Comparison of ENCODE assay signal across 8 cellular contexts in genomic region chr4:121950680-121951569, GRCh38. TPM values are rescaled to one million over a fixed set of nuclear protein-coding genes. Genes with fewer than 3 reads are reported as not detected.
A peak's percentile ranks its signal among the peaks of the same experiment; 100 is the strongest.
DNase-seq lines count a peak whose midpoint lies in the region; ATAC-seq and TF ChIP-seq lines count a peak whose summit lies in the region.

No MANE protein-coding gene starts in this region.

- TF ChIP-seq CTCF in HL-60 (IDR thresholded peaks at IDR 0.05; ENCODE audit: insufficient read depth, low read length), result no peak
- TF ChIP-seq CTCF in esophagus muscularis mucosa (IDR thresholded peaks at IDR 0.05), result no peak
- TF ChIP-seq CTCF in uterus (IDR thresholded peaks at IDR 0.05), result no peak

- H3K27ac Mint-ChIP-seq in CD8-positive, alpha-beta memory T cell, result peak overlapping the region in 5 of 8 donors; percentile 3 to 93 (median 59)
- no peak overlapping the region for H3K27ac Mint-ChIP-seq in activated CD4-positive, alpha-beta memory T cell treated with anti-CD3 and anti-CD28 coated beads, Interleukin-2, amount 10 ng/mL, durations not matched to agents 7 days and 5 days
- no peak overlapping the region for H3K27ac Mint-ChIP-seq in natural killer cell treated with Interleukin-12 subunit alpha and Interleukin-12 subunit beta and Interleukin-15 and Interleukin-18, amount 100 ng/mL, for 72 hours

- no peaks in the 10 kb centered on the region for H3K36me3 ChIP-seq in CD8-positive, alpha-beta memory T cell (ENCODE audit: insufficient read depth, low read length)
- H3K36me3 ChIP-seq in esophagus muscularis mucosa (no peaks in the 10 kb centered on the region), uterus (no peaks in the 10 kb centered on the region)

- DNase-seq in CD8-positive, alpha-beta memory T cell, result peak; percentile 1 to 46 (median 7)
- DNase-seq in HL-60 (ENCODE audit: low read depth in 1 of 2, low spot score in 1 of 2), result no peak
- peak; percentile 30 for DNase-seq in activated CD4-positive, alpha-beta memory T cell treated with anti-CD3 and anti-CD28 coated beads, Interleukin-2, amount 10 ng/mL, durations not matched to agents 7 days and 5 days
- no peak for DNase-seq in esophagus muscularis mucosa (ENCODE audit: extremely low spot score)
- DNase-seq in natural killer cell treated with Interleukin-12 subunit alpha and Interleukin-12 subunit beta and Interleukin-15 and Interleukin-18, amount 100 ng/mL, for 72 hours (ENCODE audit: low spot score), result no peak
- DNase-seq in uterus, result peak; percentile 34 to 40
- DNase-seq in NCI-H1092 (lab: John Stamatoyannopoulos, UW), result no peak

- H3K4me3 Mint-ChIP-seq in CD8-positive, alpha-beta memory T cell, result peak overlapping the region; percentile 89 to 95 (median 92)
- peak overlapping the region; percentile 82 for H3K4me3 Mint-ChIP-seq in activated CD4-positive, alpha-beta memory T cell treated with anti-CD3 and anti-CD28 coated beads, Interleukin-2, amount 10 ng/mL, durations not matched to agents 7 days and 5 days
- H3K4me3 Mint-ChIP-seq in natural killer cell treated with Interleukin-12 subunit alpha and Interleukin-12 subunit beta and Interleukin-15 and Interleukin-18, amount 100 ng/mL, for 72 hours, result peak overlapping the region; percentile 87

- no peaks in the 10 kb centered on the region for H3K9me3 Mint-ChIP-seq in CD8-positive, alpha-beta memory T cell
- no peaks in the 10 kb centered on the region for H3K9me3 Mint-ChIP-seq in activated CD4-positive, alpha-beta memory T cell treated with anti-CD3 and anti-CD28 coated beads, Interleukin-2, amount 10 ng/mL, durations not matched to agents 7 days and 5 days
- H3K9me3 Mint-ChIP-seq in natural killer cell treated with Interleukin-12 subunit alpha and Interleukin-12 subunit beta and Interleukin-15 and Interleukin-18, amount 100 ng/mL, for 72 hours, result no peaks in the 10 kb centered on the region

- peaks cover 0 to 3% (median 1%) of the 10 kb centered on the region in 3 donors for H3K36me3 Mint-ChIP-seq in CD8-positive, alpha-beta memory T cell
- no peaks in the 10 kb centered on the region for H3K36me3 Mint-ChIP-seq in activated CD4-positive, alpha-beta memory T cell treated with anti-CD3 and anti-CD28 coated beads, Interleukin-2, amount 10 ng/mL, durations not matched to agents 7 days and 5 days (ENCODE audit: low read depth)
- no peaks in the 10 kb centered on the region for H3K36me3 Mint-ChIP-seq in natural killer cell treated with Interleukin-12 subunit alpha and Interleukin-12 subunit beta and Interleukin-15 and Interleukin-18, amount 100 ng/mL, for 72 hours

- intact Hi-C loops in esophagus muscularis mucosa (cut with DNase I), result no loop called here
- intact Hi-C loops in uterus (cut with DNase I; ENCODE audit: low total_unique reads), result no loop called here

- POLR2A ChIA-PET in CD8-positive, alpha-beta memory T cell (lab: Charles Lee), result no interaction called here
- POLR2A ChIA-PET in activated CD4-positive, alpha-beta memory T cell treated with anti-CD3 and anti-CD28 coated beads, Interleukin-2, amount 10 ng/mL, durations not matched to agents 7 days and 5 days (lab: Charles Lee), result interaction anchor here (1.3 kb wide), 1 partner anchor 8 kb away, joined by 4 read pairs; no protein-coding TSS in a partner anchor

- CTCF ChIA-PET in CD8-positive, alpha-beta memory T cell (lab: Charles Lee), result interaction anchor here (1.0 to 2.2 kb wide), 9 partner anchors 9 to 658 kb away, joined by 3 to 18 read pairs (median 4); no protein-coding TSS in a partner anchor
- CTCF ChIA-PET in activated CD4-positive, alpha-beta memory T cell treated with anti-CD3 and anti-CD28 coated beads, Interleukin-2, amount 10 ng/mL, durations not matched to agents 7 days and 5 days (lab: Charles Lee), result interaction anchor here (0.7 to 3.2 kb wide), 7 partner anchors 26 to 633 kb away, joined by 3 to 33 read pairs (median 6); partner anchors contain the start of gene BLTP1

- no peaks in the 10 kb centered on the region for H3K27me3 ChIP-seq in CD8-positive, alpha-beta memory T cell (ENCODE audit: insufficient read depth, low read length, poor library complexity, severe bottlenecking)
- H3K27me3 ChIP-seq in HL-60 (ENCODE audit: insufficient read depth, poor library complexity, severe bottlenecking), result peaks cover 42% of the 10 kb centered on the region
- H3K27me3 ChIP-seq in esophagus muscularis mucosa, result peaks cover 0 to 26% (median 0%) of the 10 kb centered on the region in 4 donors
- H3K27me3 ChIP-seq in uterus, result no peaks in the 10 kb centered on the region

- H3K27ac ChIP-seq in CD8-positive, alpha-beta memory T cell (ENCODE audit: low read depth, low read length), result peak overlapping the region; percentile 45
- H3K27ac ChIP-seq in HL-60 (replicated peaks) (no peak overlapping the region), esophagus muscularis mucosa (replicated peaks in 1 of 4) (peak overlapping the region; percentile 21 to 50 (median 49)), uterus (peak overlapping the region; percentile 2 to 70)

- no peak for TF ChIP-seq EP300 in esophagus muscularis mucosa (IDR thresholded peaks at IDR 0.05)

- WGBS in esophagus muscularis mucosa, result 2% methylated on average over 16 of the region's 83 CpGs

- no peaks in the 10 kb centered on the region for H3K9me3 ChIP-seq in CD8-positive, alpha-beta memory T cell (ENCODE audit: low read length)
- no peaks in the 10 kb centered on the region for H3K9me3 ChIP-seq in esophagus muscularis mucosa
- H3K9me3 ChIP-seq in uterus, result no peaks in the 10 kb centered on the region

- no peaks in the 10 kb centered on the region for H3K4me1 ChIP-seq in CD8-positive, alpha-beta memory T cell (ENCODE audit: insufficient read depth, low read length)
- H3K4me1 ChIP-seq in esophagus muscularis mucosa, result peaks cover 14 to 26% (median 24%) of the 10 kb centered on the region in 4 donors
- H3K4me1 ChIP-seq in uterus, result peaks cover 0 to 4% of the 10 kb centered on the region in 2 donors

- H3K4me1 Mint-ChIP-seq in CD8-positive, alpha-beta memory T cell, result peaks cover 4 to 16% (median 12%) of the 10 kb centered on the region in 3 donors
- H3K4me1 Mint-ChIP-seq in activated CD4-positive, alpha-beta memory T cell treated with anti-CD3 and anti-CD28 coated beads, Interleukin-2, amount 10 ng/mL, durations not matched to agents 7 days and 5 days, result peaks cover 15% of the 10 kb centered on the region
- peaks cover 6 to 16% of the 10 kb centered on the region in 2 donors for H3K4me1 Mint-ChIP-seq in natural killer cell treated with Interleukin-12 subunit alpha and Interleukin-12 subunit beta and Interleukin-15 and Interleukin-18, amount 100 ng/mL, for 72 hours (ENCODE audit: low read depth in 2 of 2)

- ATAC-seq in GM21367 (IDR thresholded peaks at IDR 0.05; ENCODE audit: unreplicated experiment), result peak; percentile 28
- ATAC-seq in natural killer cell treated with Interleukin-12 subunit alpha and Interleukin-12 subunit beta and Interleukin-15 and Interleukin-18, amount 100 ng/mL, for 72 hours, result peak; percentile 54 to 61

- H3K27me3 Mint-ChIP-seq in CD8-positive, alpha-beta memory T cell, result peaks cover 1 to 29% of the 10 kb centered on the region in 2 donors
- peaks cover 42% of the 10 kb centered on the region for H3K27me3 Mint-ChIP-seq in activated CD4-positive, alpha-beta memory T cell treated with anti-CD3 and anti-CD28 coated beads, Interleukin-2, amount 10 ng/mL, durations not matched to agents 7 days and 5 days
- H3K27me3 Mint-ChIP-seq in natural killer cell treated with Interleukin-12 subunit alpha and Interleukin-12 subunit beta and Interleukin-15 and Interleukin-18, amount 100 ng/mL, for 72 hours, result peaks cover 38 to 39% of the 10 kb centered on the region in 2 donors

- H3K4me3 ChIP-seq in CD8-positive, alpha-beta memory T cell (ENCODE audit: low read length), result peak overlapping the region; percentile 69
- H3K4me3 ChIP-seq in HL-60 (replicated peaks; ENCODE audit: insufficient read depth, low read length), result peak overlapping the region; percentile 45
- H3K4me3 ChIP-seq in esophagus muscularis mucosa, result peak overlapping the region; percentile 59 to 70 (median 65)
- peak overlapping the region; percentile 37 to 58 for H3K4me3 ChIP-seq in uterus

- TF ChIP-seq POLR2A in esophagus muscularis mucosa (IDR thresholded peaks at IDR 0.05; ENCODE audit: low read depth) (no peak), uterus (IDR thresholded peaks at IDR 0.05) (peak in 1 of 2 donors; percentile 8)

RNA-seq across cellular contexts. Expression of gene TRPC3, which starts 0.9 kb away (rescaled TPM):
- total RNA-seq in CD8-positive, alpha-beta memory T cell, result under 1 TPM; 0.15 to 0.35 TPM
- not detected for polyA plus RNA-seq in CD8-positive, alpha-beta memory T cell
- 1 to 10 TPM in 1 of 2 experiments, under 1 TPM in 1; 0.70 to 1.1 TPM for total RNA-seq in activated CD4-positive, alpha-beta memory T cell treated with anti-CD3 and anti-CD28 coated beads, Interleukin-2, amount 10 ng/mL, durations not matched to agents 7 days and 5 days
- total RNA-seq in esophagus muscularis mucosa (under 1 TPM; 0.42 to 0.71 (median 0.62) TPM), uterus (1 to 10 TPM in 2 of 4 donors, under 1 TPM in 2; 0.59 to 8.2 (median 3.4) TPM)
- total RNA-seq in natural killer cell treated with Interleukin-12 subunit alpha and Interleukin-12 subunit beta and Interleukin-15 and Interleukin-18, amount 100 ng/mL, for 72 hours, result under 1 TPM; 0.24 to 0.73 TPM

Comparison
In these comparisons a context has a peak if more than half of its experiments do, and no peak if none do; other contexts are left out.
1. DNase-seq: peak in CD8-positive, alpha-beta memory T cell (5 of 5), activated CD4-positive, alpha-beta memory T cell treated with anti-CD3 and anti-CD28 coated beads, Interleukin-2, amount 10 ng/mL, durations not matched to agents 7 days and 5 days (single experiment) and uterus (2 of 2); none in HL-60 (0 of 2), esophagus muscularis mucosa (single experiment), natural killer cell treated with Interleukin-12 subunit alpha and Interleukin-12 subunit beta and Interleukin-15 and Interleukin-18, amount 100 ng/mL, for 72 hours (single experiment) and NCI-H1092 (single experiment).
2. H3K27ac Mint-ChIP-seq: peak in CD8-positive, alpha-beta memory T cell (5 of 8); none in activated CD4-positive, alpha-beta memory T cell treated with anti-CD3 and anti-CD28 coated beads, Interleukin-2, amount 10 ng/mL, durations not matched to agents 7 days and 5 days (single experiment) and natural killer cell treated with Interleukin-12 subunit alpha and Interleukin-12 subunit beta and Interleukin-15 and Interleukin-18, amount 100 ng/mL, for 72 hours (0 of 2).
3. Peak in every context shown above with its lines, with median percentiles within 50 percentile points of each other: H3K4me3 ChIP-seq and H3K4me3 Mint-ChIP-seq.